Comparison of ENCODE assay signal across 17 cellular contexts in genomic region chr3:32180151-32180850, GRCh38.
"Had no signal": no experiment of that assay in that cellular context is flagged by ENCODE, and none has a peak within 500 bp of the region (broad histone marks: within the 10 kb centered on the region; RNA-seq: fewer than 3 reads in every experiment).

No MANE protein-coding gene starts in this region.

- H3K9me3 ChIP-seq: colonic mucosa, right atrium auricular region, tibial nerve, upper lobe of right lung, vagina had no signal

- H3K27ac ChIP-seq: colonic mucosa, hepatocyte, right atrium auricular region, tibial nerve, upper lobe of right lung, vagina had no signal

- DNase-seq: colonic mucosa; effector CD4-positive, alpha-beta T cell; foreskin melanocyte; head of caudate nucleus; kidney; left cardiac atrium; left ventricle myocardium superior; mesenchymal stem cell; midbrain; stimulated activated CD4-positive, alpha-beta T cell treated with anti-CD3 and anti-CD28 coated beads, Interleukin-4, amount 100 ng/mL, for 1 hour; stimulated activated CD8-positive, alpha-beta memory T cell treated with anti-CD3 and anti-CD28 coated beads, Interleukin-4, amount 100 ng/mL, for 48 hours; upper lobe of right lung had no signal

- H3K36me3 ChIP-seq: colonic mucosa, right atrium auricular region, tibial nerve, upper lobe of right lung, vagina had no signal

- H3K27me3 ChIP-seq: colonic mucosa, hepatocyte, right atrium auricular region, tibial nerve, upper lobe of right lung, vagina had no signal

- H3K4me1 ChIP-seq: colonic mucosa had no signal

- H3K4me3 ChIP-seq: colonic mucosa, hepatocyte, lung, right atrium auricular region, tibial nerve, upper lobe of right lung, vagina had no signal
